In genomic region chr18:47204908-47205522, GRCh38 we compare ENCODE assay signal across 8 cellular contexts. TPM values are rescaled to one million over a fixed set of nuclear protein-coding genes. Genes with fewer than 3 reads are reported as not detected.
DNase-seq lines count a peak whose midpoint lies in the region; ATAC-seq and TF ChIP-seq lines count a peak whose summit lies in the region.

No MANE protein-coding gene starts in this region.

- TF ChIP-seq POLR2A in esophagus muscularis mucosa (IDR thresholded peaks at IDR 0.05; ENCODE audit: low read depth), result no peak

- no peak overlapping the region for H3K4me3 ChIP-seq in GM12864 (ENCODE audit: low read depth, low read length)
- no peak overlapping the region for H3K4me3 ChIP-seq in esophagus muscularis mucosa

- peak; percentile 22 for DNase-seq in A172 (ENCODE audit: low spot score)
- DNase-seq in GM12864 (ENCODE audit: low read depth), result no peak
- DNase-seq in NCI-H1930 (lab: John Stamatoyannopoulos, UW), result peak; percentile 36 to 49
- peak; percentile 22 for DNase-seq in activated CD4-positive, alpha-beta T cell treated with anti-CD3 and anti-CD28 coated beads, Interleukin-2, amount 50 U/mL, for 1 hour
- DNase-seq in esophagus muscularis mucosa (ENCODE audit: extremely low spot score), result no peak
- peak; percentile 13 for DNase-seq in non-pigmented ciliary epithelial cell (ENCODE audit: low read depth)

- no peaks in the 10 kb centered on the region for H3K4me1 ChIP-seq in esophagus muscularis mucosa

- no peaks in the 10 kb centered on the region for H3K36me3 ChIP-seq in esophagus muscularis mucosa

- no peaks in the 10 kb centered on the region for H3K9me3 ChIP-seq in esophagus muscularis mucosa

- TF ChIP-seq EP300 in esophagus muscularis mucosa (IDR thresholded peaks at IDR 0.05), result no peak

- H3K27me3 ChIP-seq in esophagus muscularis mucosa, result peaks cover 0 to 21% (median 0%) of the 10 kb centered on the region in 4 donors

- no peak for ATAC-seq in HG02571 (IDR thresholded peaks at IDR 0.05; ENCODE audit: unreplicated experiment)
- ATAC-seq in GM21526 (IDR thresholded peaks at IDR 0.05; ENCODE audit: low FRiP score, unreplicated experiment), result no peak

- no peak overlapping the region for H3K27ac ChIP-seq in esophagus muscularis mucosa (replicated peaks in 1 of 4)

- intact Hi-C loops in esophagus muscularis mucosa (cut with DNase I), result no loop called here

- peak; percentile 91 for TF ChIP-seq CTCF in GM12864 (IDR thresholded peaks at IDR 0.05; ENCODE audit: low read depth, low read length, missing control alignments)
- TF ChIP-seq CTCF in esophagus muscularis mucosa (IDR thresholded peaks at IDR 0.05), result peak; percentile 67 to 78 (median 74)

- 50% methylated on average over 3 of the region's 3 CpGs for WGBS in esophagus muscularis mucosa

RNA-seq across cellular contexts. Expression of gene IER3IP1, which starts 28.9 kb away (rescaled TPM):
- total RNA-seq in A172 (2014; rRNA removed; shearing (Covaris generic)), result 23.2 and 25.6 TPM in 2 replicates
- 1 to 10 TPM; 7.0 to 9.1 (median 7.5) TPM for total RNA-seq in esophagus muscularis mucosa

RNA-seq across cellular contexts. Expression of gene SKOR2, which starts 46.4 kb away (rescaled TPM):
- total RNA-seq in A172 (2014; rRNA removed; shearing (Covaris generic)), result not detected in 2 replicates
- not detected for total RNA-seq in esophagus muscularis mucosa

RNA-seq across cellular contexts. Expression of gene HDHD2, which starts 54.7 kb away (rescaled TPM):
- total RNA-seq in A172 (2014; rRNA removed; shearing (Covaris generic)), result 18.2 and 22.3 TPM in 2 replicates
- 10 to 100 TPM; 13.8 to 21.7 (median 19.0) TPM for total RNA-seq in esophagus muscularis mucosa

Comparison
In these comparisons a context has a peak if more than half of its experiments do, and no peak if none do; other contexts are left out.
1. DNase-seq: peak in A172 (single experiment), NCI-H1930 (2 of 2), activated CD4-positive, alpha-beta T cell treated with anti-CD3 and anti-CD28 coated beads, Interleukin-2, amount 50 U/mL, for 1 hour (single experiment) and non-pigmented ciliary epithelial cell (single experiment); none in GM12864 (single experiment) and esophagus muscularis mucosa (single experiment).